Comparison of ENCODE assay signal across 1 cellular context in genomic region chr9:97389249-97389648, GRCh38.
TF ChIP-seq lines count a peak whose summit lies in the region.

No MANE protein-coding gene starts in this region.

TF ChIP-seq in H1, 55 proteins besides CTCF, POLR2A, EP300 and RAD21 (continued from another document):
- TF ChIP-seq BRCA1 (IDR thresholded peaks at IDR 0.05; ENCODE audit: low read depth, low read length) (no peak), EGR1 (IDR thresholded peaks at IDR 0.05; ENCODE audit: borderline replicate concordance, low read depth, low read length) (no peak), CBX8 (IDR thresholded peaks at IDR 0.05; ENCODE audit: borderline replicate concordance, low read depth, low read length) (no peak), HDAC2 (IDR thresholded peaks at IDR 0.05; ENCODE audit: borderline replicate concordance in 1 of 2, low read depth in 2 of 2, low read length in 2 of 2) (no peak), BACH1 (IDR thresholded peaks at IDR 0.05; ENCODE audit: low read length) (no peak), E2F6 (IDR thresholded peaks at IDR 0.05) (no peak), CHD7 (IDR thresholded peaks at IDR 0.05; ENCODE audit: insufficient replicate concordance, low read length) (no peak), RXRA (IDR thresholded peaks at IDR 0.05; ENCODE audit: insufficient read depth, low read depth, low read length) (no peak), NRF1 (IDR thresholded peaks at IDR 0.05; ENCODE audit: low read depth, low read length) (no peak), TEAD4 (IDR thresholded peaks at IDR 0.05; ENCODE audit: low read depth, low read length) (no peak), SP4 (IDR thresholded peaks at IDR 0.05; ENCODE audit: low read length) (no peak)
